Comparison of ENCODE assay signal across 8 cellular contexts in genomic region chr14:100376751-100377171, GRCh38. TPM values are rescaled to one million over a fixed set of nuclear protein-coding genes. Genes with fewer than 3 reads are reported as not detected.
A peak's percentile ranks its signal among the peaks of the same experiment; 100 is the strongest.
DNase-seq lines count a peak whose midpoint lies in the region; ATAC-seq and TF ChIP-seq lines count a peak whose summit lies in the region.

No MANE protein-coding gene starts in this region.

- H3K4ac ChIP-seq in IMR-90 (ENCODE audit: low read depth, low read length): peak overlapping the region; percentile 88

- H4K5ac ChIP-seq in IMR-90 (ENCODE audit: low read depth, low read length): peak overlapping the region; percentile 82

- peaks cover 47% of the 10 kb centered on the region for H3K4me1 Mint-ChIP-seq in CD14-positive monocyte

- peaks cover 17 to 54% of the 10 kb centered on the region in 2 experiments for H3K79me1 ChIP-seq in IMR-90 (ENCODE audit: low read depth in 1 of 2, low read length in 2 of 2)

- ATAC-seq in IMR-90 (ENCODE audit: low read depth) (peak; percentile 0; the same call in 1 of the 2 replicates), upper lobe of left lung (ENCODE audit: low FRiP score in 2 of 2) (no peak), HG03025 (IDR thresholded peaks at IDR 0.05; ENCODE audit: low FRiP score, unreplicated experiment) (no peak), GM21381 (IDR thresholded peaks at IDR 0.05; ENCODE audit: unreplicated experiment) (no peak)

- peak overlapping the region; percentile 62; the same call in 2 of the 3 replicates for H2BK15ac ChIP-seq in IMR-90 (ENCODE audit: low read depth, low read length)

- POLR2A ChIA-PET in IMR-90 (lab: Charles Lee; ENCODE audit: unreplicated experiment): no interaction called here

- TSS peak; percentile 81 for BruUV-seq in IMR-90 (replicated peaks; lab: Mats Ljungman, UMichigan)

- dilution Hi-C loops in IMR-90 (cut with HindIII; ENCODE audit: low sequenced_read_pairs, unreplicated experiment): no loop called here

- H3K56ac ChIP-seq in IMR-90 (ENCODE audit: extremely low read depth, insufficient read depth, low read length): peak overlapping the region; percentile 93; the same call in 1 of the 2 replicates

- H2BK20ac ChIP-seq in IMR-90 (ENCODE audit: low read depth, low read length): peak overlapping the region; percentile 12; the same call in 1 of the 2 replicates

- peak overlapping the region; percentile 96 to 98 for H3K4me3 Mint-ChIP-seq in CD14-positive monocyte

- CTCF ChIA-PET in IMR-90 (lab: Yijun Ruan, JAX): no interaction called here

- H2AK9ac ChIP-seq in IMR-90 (replicated peaks; ENCODE audit: low read depth, low read length, poor library complexity): peak overlapping the region; percentile 86

- peak overlapping the region; percentile 73 for H2AK5ac ChIP-seq in IMR-90 (ENCODE audit: low read depth, low read length)

- H3K18ac ChIP-seq in IMR-90 (ENCODE audit: low read depth, low read length): peak overlapping the region; percentile 50; the same call in 1 of the 2 replicates

- H3K9me3 Mint-ChIP-seq in CD14-positive monocyte: peaks cover 0 to 2% (median 0%) of the 10 kb centered on the region in 7 donors

- TF ChIP-seq CTCF in CD14-positive monocyte (IDR thresholded peaks at IDR 0.05) (no peak), IMR-90 (conservative IDR thresholded peaks at IDR 0.05; ENCODE audit: low read depth, low read length) (peak; percentile 44), liver (IDR thresholded peaks at IDR 0.05; ENCODE audit: low read depth, low read length, missing input control) (no peak), upper lobe of left lung (IDR thresholded peaks at IDR 0.05) (peak in 3 of 6 experiments; percentile 5 to 14 (median 12))

- no CpG with 5 or more reads among the region's 7 CpGs for WGBS in IMR-90 (ENCODE audit: extremely low coverage in 2 of 2, insufficient read length in 1 of 2), 2 experiments
- WGBS in liver: 26% methylated on average over 7 of the region's 7 CpGs
- WGBS in upper lobe of left lung, 2 donors: 18 to 31% methylated on average over 7 of the region's 7 CpGs

- peaks cover 0 to 2% (median 0%) of the 10 kb centered on the region in 3 donors for H3K27me3 Mint-ChIP-seq in CD14-positive monocyte (ENCODE audit: low read depth in 3 of 3)

- peak overlapping the region; percentile 79 for H3K27ac ChIP-seq in IMR-90 (ENCODE audit: insufficient read depth, low read length)
- H3K27ac ChIP-seq in angular gyrus (ENCODE audit: low read depth, low read length): peak overlapping the region; percentile 67
- H3K27ac ChIP-seq in liver (ENCODE audit: low read depth in 1 of 2, low read length in 2 of 2): peak overlapping the region; percentile 83 to 94
- peak overlapping the region; percentile 92 to 98 (median 94) for H3K27ac ChIP-seq in upper lobe of left lung

- peak overlapping the region; percentile 99 to 100 (median 100) for H3K27ac Mint-ChIP-seq in CD14-positive monocyte

- H3K4me3 ChIP-seq in IMR-90 (ENCODE audit: insufficient read depth, low read depth, low read length): peak overlapping the region; percentile 77
- H3K4me3 ChIP-seq in liver (ENCODE audit: low read depth in 1 of 3, low read length in 3 of 3): peak overlapping the region; percentile 81 to 91 (median 85)
- H3K4me3 ChIP-seq in upper lobe of left lung: peak overlapping the region; percentile 27 to 91 (median 84)

- peak overlapping the region; percentile 92 for H4K8ac ChIP-seq in IMR-90 (ENCODE audit: low read depth in 2 of 2, low read length in 2 of 2)

- H3K9me3 ChIP-seq in IMR-90 (ENCODE audit: control insufficient read depth, insufficient read depth, low read length): no peaks in the 10 kb centered on the region
- no peaks in the 10 kb centered on the region for H3K9me3 ChIP-seq in liver (ENCODE audit: control insufficient read depth in 4 of 4, low read length in 3 of 4)
- H3K9me3 ChIP-seq in upper lobe of left lung: no peaks in the 10 kb centered on the region

- peaks cover 25 to 41% of the 10 kb centered on the region in 2 donors for H3K36me3 Mint-ChIP-seq in CD14-positive monocyte

- H3K9me1 ChIP-seq in IMR-90 (ENCODE audit: insufficient read depth, low read length): peaks cover 9% of the 10 kb centered on the region

- H4K20me1 ChIP-seq in IMR-90 (ENCODE audit: insufficient read depth, low read length): peaks cover 9% of the 10 kb centered on the region; the same call in 1 of the 2 replicates

- peak overlapping the region; percentile 77 for H2BK120ac ChIP-seq in IMR-90 (ENCODE audit: low read depth, low read length)

- H4K91ac ChIP-seq in IMR-90 (ENCODE audit: insufficient read depth, low read depth, low read length): peak overlapping the region; percentile 92

- H2AFZ ChIP-seq in IMR-90 (replicated peaks; ENCODE audit: low read length, poor library complexity): peak overlapping the region; percentile 92

- no peak for TF ChIP-seq RAD21 in IMR-90 (IDR thresholded peaks at IDR 0.05; ENCODE audit: low read length)
- TF ChIP-seq RAD21 in liver (IDR thresholded peaks at IDR 0.05): no peak

- peak overlapping the region; percentile 94 for H3K14ac ChIP-seq in IMR-90 (replicated peaks; ENCODE audit: low read depth, low read length)

- peak overlapping the region; percentile 77 for H3K9ac ChIP-seq in IMR-90 (ENCODE audit: low read depth, low read length)
- peak overlapping the region; percentile 59 to 85 for H3K9ac ChIP-seq in liver (ENCODE audit: low read depth in 1 of 2, low read length in 2 of 2)

- TF ChIP-seq POLR2A in IMR-90 (IDR thresholded peaks at IDR 0.05; ENCODE audit: low read depth, low read length): no peak
- no peak for TF ChIP-seq POLR2A in upper lobe of left lung (IDR thresholded peaks at IDR 0.05)

- H3K23ac ChIP-seq in IMR-90 (ENCODE audit: low read depth, low read length): peak overlapping the region; percentile 93

- intact Hi-C loops in CD14-positive monocyte (cut with micrococcal nuclease): loop anchor here (1.0 to 5.0 kb wide), 8 partner anchors 34 to 139 kb away; partner anchors contain the start of genes SLC25A29 (in 2 of the 2) and YY1 (in 2 of the 2)
- intact Hi-C loops in IMR-90 (cut with micrococcal nuclease): loop anchor here (2.0 to 5.0 kb wide), 3 partner anchors 70 to 136 kb away; partner anchors contain the start of gene SLC25A29

- peaks cover 14% of the 10 kb centered on the region for H3K4me1 ChIP-seq in IMR-90 (ENCODE audit: control insufficient read depth, insufficient read depth, low read length)
- peaks cover 6 to 25% (median 19%) of the 10 kb centered on the region in 4 donors for H3K4me1 ChIP-seq in liver (ENCODE audit: control insufficient read depth in 4 of 4, insufficient read depth in 4 of 4, low read length in 3 of 4)
- H3K4me1 ChIP-seq in upper lobe of left lung: peaks cover 27 to 54% (median 34%) of the 10 kb centered on the region in 4 donors

- peak overlapping the region; percentile 71 for H3K4me2 ChIP-seq in IMR-90 (ENCODE audit: low read depth, low read length)

- H3K36me3 ChIP-seq in IMR-90 (ENCODE audit: control insufficient read depth, insufficient read depth, low read length) (peaks cover 4% of the 10 kb centered on the region; the same call in 1 of the 2 replicates), liver (ENCODE audit: control insufficient read depth in 4 of 4, insufficient read depth in 3 of 4, low read depth in 1 of 4, low read length in 3 of 4) (peaks cover 0 to 2% (median 0%) of the 10 kb centered on the region in 4 donors), upper lobe of left lung (peaks cover 0 to 14% (median 8%) of the 10 kb centered on the region in 4 donors)

- DNase-seq in CD14-positive monocyte (ENCODE audit: low spot score) (peak; percentile 37), IMR-90 (peak; percentile 23), upper lobe of left lung (no peak), C1 segment of cervical spinal cord (lab: John Stamatoyannopoulos, UW) (no peak)

- in situ Hi-C loops in IMR-90 (cut with MboI; ENCODE audit: low sequenced_read_pairs): no loop called here

- peak overlapping the region; percentile 62 for H2BK5ac ChIP-seq in IMR-90 (ENCODE audit: low read depth, low read length, poor library complexity, severe bottlenecking)

- TF ChIP-seq EP300 in upper lobe of left lung (IDR thresholded peaks at IDR 0.05): no peak

- no peaks in the 10 kb centered on the region for H3K27me3 ChIP-seq in IMR-90 (ENCODE audit: control insufficient read depth, insufficient read depth, low read length)
- no peaks in the 10 kb centered on the region for H3K27me3 ChIP-seq in liver (ENCODE audit: control insufficient read depth in 4 of 4, insufficient read depth in 4 of 4, low read length in 3 of 4)
- H3K27me3 ChIP-seq in upper lobe of left lung: no peaks in the 10 kb centered on the region

TF ChIP-seq in IMR-90, 13 proteins besides CTCF, POLR2A, EP300 and RAD21 (continues in another document):
- TF ChIP-seq CEBPB (IDR thresholded peaks at IDR 0.05; ENCODE audit: low read depth, low read length) (no peak), MXI1 (IDR thresholded peaks at IDR 0.05; ENCODE audit: borderline replicate concordance, low read depth, low read length) (no peak), RCOR1 (IDR thresholded peaks at IDR 0.05; ENCODE audit: insufficient replicate concordance, low read length) (no peak)

TF ChIP-seq in liver, 16 proteins besides CTCF, POLR2A, EP300 and RAD21 (continues in another document):
- no peak for TF ChIP-seq SP1 (IDR thresholded peaks at IDR 0.05)
- TF ChIP-seq HNF4G (IDR thresholded peaks at IDR 0.05): no peak
- no peak for TF ChIP-seq EGR1 (IDR thresholded peaks at IDR 0.05; ENCODE audit: low read depth in 2 of 2)
- no peak for TF ChIP-seq TAF1 (conservative IDR thresholded peaks at IDR 0.05)
- no peak for TF ChIP-seq JUND (IDR thresholded peaks at IDR 0.05)
- no peak for TF ChIP-seq NR2F2 (IDR thresholded peaks at IDR 0.05)
- TF ChIP-seq, protein P1, sequence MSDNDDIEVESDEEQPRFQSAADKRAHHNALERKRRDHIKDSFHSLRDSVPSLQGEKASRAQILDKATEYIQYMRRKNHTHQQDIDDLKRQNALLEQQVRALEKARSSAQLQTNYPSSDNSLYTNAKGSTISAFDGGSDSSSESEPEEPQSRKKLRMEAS (IDR thresholded peaks at IDR 0.05): no peak
- no peak for TF ChIP-seq FOXA2 (IDR thresholded peaks at IDR 0.05)
- no peak for TF ChIP-seq RXRA (IDR thresholded peaks at IDR 0.05)

RNA-seq across cellular contexts. Expression of gene WDR25, which starts 0.5 kb away (rescaled TPM):
- 10 to 100 TPM; 10.2 to 12.8 TPM for polyA plus RNA-seq in CD14-positive monocyte
- 22.5 and 25.8 TPM in 2 replicates for total RNA-seq in IMR-90 (2012; rRNA removed)
- 16.6 and 16.9 TPM in 2 replicates for polyA plus RNA-seq in IMR-90 (2012; rRNA removed)
- 14.0 and 18.1 TPM in 2 replicates for polyA plus RNA-seq in IMR-90 (2012; cell fraction: cytosol; rRNA removed)
- 9.9 and 11.9 TPM in 2 replicates for polyA plus RNA-seq in IMR-90 (2012; cell fraction: nucleus; rRNA removed; ENCODE audit: low replicate concordance)
- total RNA-seq in liver: 1 to 10 TPM; 5.1 to 8.3 TPM
- polyA plus RNA-seq in liver: 1 to 10 TPM; 3.2 to 5.0 TPM
- total RNA-seq in upper lobe of left lung: 10 to 100 TPM in 4 of 6 donors, 1 to 10 TPM in 2; 5.5 to 43.0 (median 10.6) TPM

RNA-seq across cellular contexts. Expression of gene SLC25A47, which starts 53.6 kb away (rescaled TPM):
- not detected for polyA plus RNA-seq in CD14-positive monocyte
- total RNA-seq in IMR-90 (2012; rRNA removed): not detected in 2 replicates
- not detected in 2 replicates for polyA plus RNA-seq in IMR-90 (2012; rRNA removed)
- 0.02 TPM in 1 of 2 replicates, not detected in the other for polyA plus RNA-seq in IMR-90 (2012; cell fraction: cytosol; rRNA removed)
- polyA plus RNA-seq in IMR-90 (2012; cell fraction: nucleus; rRNA removed; ENCODE audit: low replicate concordance): 0.10 TPM in 1 of 2 replicates, not detected in the other
- total RNA-seq in liver: 100 to 1,000 TPM in 1 of 2 donors, 10 to 100 TPM in 1; 23.7 to 454 TPM
- polyA plus RNA-seq in liver: 100 to 1,000 TPM; 128 to 469 TPM
- not detected for total RNA-seq in upper lobe of left lung

Comparison
In these comparisons a context has a peak if more than half of its experiments do, and no peak if none do; other contexts are left out.
1. DNase-seq: peak in CD14-positive monocyte (single experiment) and IMR-90 (single experiment); none in upper lobe of left lung (0 of 2) and C1 segment of cervical spinal cord (0 of 14).
2. RNA of gene SLC25A47, which starts 53.6 kb away (total RNA-seq): 23.7 to 454 TPM in liver; not detected in IMR-90 and not detected in upper lobe of left lung; every median in the first group is over 10 times any median in the second.
3. Peak in every context shown above with its lines, with median percentiles within 50 percentile points of each other: H3K27ac ChIP-seq and H3K4me3 ChIP-seq.